ENCODE assay signal across 1 cellular context in the genomic region with DNA sequence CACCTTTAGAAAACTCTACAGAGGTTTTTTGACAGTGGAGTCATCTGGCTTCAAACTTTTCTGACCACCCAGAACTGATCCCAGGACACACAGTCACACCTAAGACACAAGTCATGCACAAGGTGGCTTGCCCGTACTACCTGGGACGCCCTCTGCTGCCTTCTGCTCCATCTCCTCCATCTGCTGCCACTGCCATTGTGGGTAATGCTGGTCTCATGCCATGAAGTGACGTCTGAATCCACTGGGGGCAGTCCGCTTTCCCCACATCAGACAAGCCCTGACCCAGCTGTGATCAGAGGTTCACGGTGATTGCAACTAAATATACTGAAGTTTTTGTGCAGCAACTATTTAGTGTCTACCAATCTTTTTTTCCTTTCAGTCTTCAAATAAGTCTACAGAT.
TF ChIP-seq lines count a peak whose summit lies in the region.

No MANE protein-coding gene starts in this region.

TF ChIP-seq in HepG2, 621 proteins besides CTCF, POLR2A, EP300 and RAD21:
- TF ChIP-seq, protein P1, sequence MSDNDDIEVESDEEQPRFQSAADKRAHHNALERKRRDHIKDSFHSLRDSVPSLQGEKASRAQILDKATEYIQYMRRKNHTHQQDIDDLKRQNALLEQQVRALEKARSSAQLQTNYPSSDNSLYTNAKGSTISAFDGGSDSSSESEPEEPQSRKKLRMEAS (IDR thresholded peaks at IDR 0.05) = no peak
- TF ChIP-seq MZF1 (CRISPR knock-in tag; IDR thresholded peaks at IDR 0.05; ENCODE audit: borderline replicate concordance) (no peak), NPAS2 (CRISPR knock-in tag; IDR thresholded peaks at IDR 0.05; ENCODE audit: borderline replicate concordance) (no peak), MBD4 (IDR thresholded peaks at IDR 0.05; ENCODE audit: borderline replicate concordance, low read length) (no peak), RELA (CRISPR knock-in tag; IDR thresholded peaks at IDR 0.05) (no peak), CSRNP1 (CRISPR knock-in tag; IDR thresholded peaks at IDR 0.05) (no peak)
- TF ChIP-seq, protein P2, sequence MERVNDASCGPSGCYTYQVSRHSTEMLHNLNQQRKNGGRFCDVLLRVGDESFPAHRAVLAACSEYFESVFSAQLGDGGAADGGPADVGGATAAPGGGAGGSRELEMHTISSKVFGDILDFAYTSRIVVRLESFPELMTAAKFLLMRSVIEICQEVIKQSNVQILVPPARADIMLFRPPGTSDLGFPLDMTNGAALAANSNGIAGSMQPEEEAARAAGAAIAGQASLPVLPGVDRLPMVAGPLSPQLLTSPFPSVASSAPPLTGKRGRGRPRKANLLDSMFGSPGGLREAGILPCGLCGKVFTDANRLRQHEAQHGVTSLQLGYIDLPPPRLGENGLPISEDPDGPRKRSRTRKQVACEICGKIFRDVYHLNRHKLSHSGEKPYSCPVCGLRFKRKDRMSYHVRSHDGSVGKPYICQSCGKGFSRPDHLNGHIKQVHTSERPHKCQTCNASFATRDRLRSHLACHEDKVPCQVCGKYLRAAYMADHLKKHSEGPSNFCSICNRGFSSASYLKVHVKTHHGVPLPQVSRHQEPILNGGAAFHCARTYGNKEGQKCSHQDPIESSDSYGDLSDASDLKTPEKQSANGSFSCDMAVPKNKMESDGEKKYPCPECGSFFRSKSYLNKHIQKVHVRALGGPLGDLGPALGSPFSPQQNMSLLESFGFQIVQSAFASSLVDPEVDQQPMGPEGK (CRISPR knock-in tag; IDR thresholded peaks at IDR 0.05) = no peak
TF ChIP-seq in HepG2: peak in this region for 0.
